In the genomic region with DNA sequence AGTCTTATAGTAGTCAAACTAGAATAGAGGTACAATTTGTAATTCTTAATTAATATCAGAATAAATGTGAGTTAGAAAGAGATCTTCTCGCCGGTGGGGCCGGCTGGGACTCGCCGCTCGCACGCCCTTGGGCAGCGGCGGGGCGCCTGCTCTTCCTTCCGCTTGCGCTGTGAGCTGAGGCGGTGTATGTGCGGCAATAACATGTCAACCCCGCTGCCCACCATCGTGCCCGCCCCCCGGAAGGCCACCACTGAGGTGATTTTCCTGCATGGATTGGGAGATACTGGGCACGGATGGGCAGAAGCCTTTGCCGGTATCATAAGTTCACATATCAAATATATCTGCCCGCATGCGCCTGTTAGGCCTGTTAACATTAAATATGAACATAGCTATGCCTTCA, we compare ENCODE assay signal across 21 cellular contexts.
"Had no signal": no experiment of that assay in that cellular context is flagged by ENCODE, and none has a peak within 500 bp of the region (broad histone marks: within the 10 kb centered on the region; RNA-seq: fewer than 3 reads in every experiment).

No MANE protein-coding gene starts in this region.

- DNase-seq: colonic mucosa; cortex of kidney; dermis blood vessel endothelial cell; dorsolateral prefrontal cortex; effector CD4-positive, alpha-beta T cell; effector CD8-positive, alpha-beta T cell; effector memory CD4-positive, alpha-beta T cell; effector memory CD8-positive, alpha-beta T cell; endodermal cell; erythroblast; esophagus squamous epithelium; foreskin fibroblast; foreskin keratinocyte; foreskin melanocyte; gastrocnemius medialis; glutamatergic neuron; head of caudate nucleus; heart left ventricle; heart right ventricle had no signal

- ATAC-seq: effector memory CD8-positive, alpha-beta T cell; esophagus mucosa; foreskin keratinocyte; gastrocnemius medialis; gastroesophageal sphincter; heart left ventricle; heart right ventricle had no signal
